9 cellular contexts compared by ENCODE assay signal in the genomic region with DNA sequence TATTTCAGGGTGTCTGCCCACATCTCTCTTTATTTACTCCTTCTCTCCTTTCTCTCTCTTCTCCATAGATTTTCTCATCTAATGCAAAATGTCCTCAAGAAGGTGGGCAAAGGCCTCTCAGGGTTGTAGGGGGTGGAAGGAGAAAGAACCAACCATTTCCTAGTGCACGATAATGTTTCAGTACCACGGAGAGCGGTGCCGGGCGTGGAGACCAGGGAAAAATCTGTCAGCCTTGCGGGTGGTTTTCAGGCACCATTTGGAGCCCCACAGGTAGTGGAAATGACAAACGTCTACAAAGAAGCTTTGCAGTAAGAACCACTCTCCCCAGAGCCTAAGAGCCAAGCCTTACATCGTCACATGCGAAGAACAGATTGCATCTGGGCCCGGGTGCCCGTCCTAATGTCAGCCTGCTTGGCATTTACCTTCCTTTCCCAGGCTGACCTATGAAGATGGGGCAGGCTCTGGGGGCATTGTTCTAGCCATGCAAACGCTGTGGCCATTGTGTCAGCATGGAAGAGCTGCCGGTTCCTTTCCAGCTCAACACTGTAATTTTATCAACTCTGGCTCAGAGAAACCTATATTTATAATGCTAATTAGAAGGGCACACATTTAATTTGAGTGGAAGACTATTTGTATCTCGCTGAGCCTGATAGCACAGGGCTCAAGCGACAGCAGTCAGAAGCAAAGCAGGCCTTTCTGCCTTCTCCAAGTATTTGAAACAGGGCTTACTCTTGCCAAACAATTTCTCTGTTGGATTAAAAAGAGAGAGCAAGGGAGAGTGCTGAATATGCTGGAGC.
DNase-seq lines count a peak whose midpoint lies in the region; ATAC-seq and TF ChIP-seq lines count a peak whose summit lies in the region.
"Had no signal": no experiment of that assay in that cellular context is flagged by ENCODE, and none has a peak within 500 bp of the region (broad histone marks: within the 10 kb centered on the region; RNA-seq: fewer than 3 reads in every experiment).

No MANE protein-coding gene starts in this region.

- no peak overlapping the region for H3K4ac ChIP-seq in H9 (ENCODE audit: low read depth, low read length)

- H3K9me3 ChIP-seq in H9 (ENCODE audit: control insufficient read depth, low read depth, low read length) (no peaks in the 10 kb centered on the region), spleen (no peaks in the 10 kb centered on the region), suprapubic skin (no peaks in the 10 kb centered on the region)

- no peak overlapping the region for H3K18ac ChIP-seq in H9 (ENCODE audit: insufficient read length, low read depth, low read length)

- no peaks in the 10 kb centered on the region for H3K79me2 ChIP-seq in H9 (ENCODE audit: insufficient read depth, low read length)

- H4K5ac ChIP-seq in H9 (ENCODE audit: insufficient read length, low read depth, low read length): no peak overlapping the region

- no peaks in the 10 kb centered on the region for H4K20me1 ChIP-seq in H9 (ENCODE audit: control insufficient read depth, insufficient read depth, insufficient read length)

- H2AFZ ChIP-seq in H9 (ENCODE audit: low read length): no peak overlapping the region

- no peak overlapping the region for H2BK5ac ChIP-seq in H9 (ENCODE audit: insufficient read length, low read length)

- no peak overlapping the region for H2BK20ac ChIP-seq in H9 (ENCODE audit: low read depth, low read length, poor library complexity, severe bottlenecking)

- no CpG with 5 or more reads among the region's 15 CpGs for WGBS in H9 (ENCODE audit: extremely low coverage, insufficient read length, low lambda C conversion rate)
- 61 to 70% (median 63%) methylated on average over 15 of the region's 15 CpGs for WGBS in spleen, 5 donors
- 75% methylated on average over 15 of the region's 15 CpGs for WGBS in suprapubic skin

- intact Hi-C loops in spleen (cut with DNase I; ENCODE audit: low total_unique reads): no loop called here

- no peaks in the 10 kb centered on the region for H3K27me3 ChIP-seq in H9 (ENCODE audit: insufficient read depth, low read length)
- H3K27me3 ChIP-seq in spleen (replicated peaks in 1 of 7): no peaks in the 10 kb centered on the region
- H3K27me3 ChIP-seq in suprapubic skin: no peaks in the 10 kb centered on the region

- H3K4me1 Mint-ChIP-seq in H9 (peaks cover 0 to 7% of the 10 kb centered on the region in 2 experiments; a peak in 3 of 4 replicates), neural crest cell (no peaks in the 10 kb centered on the region)

- H3K23me2 ChIP-seq in H9 (ENCODE audit: insufficient read length, low read depth, low read length, poor library complexity, severe bottlenecking): no peaks in the 10 kb centered on the region

- no peak overlapping the region for H3T11ph ChIP-seq in H9 (ENCODE audit: low read length)

- H2BK120ac ChIP-seq in H9 (ENCODE audit: low read depth, low read length, poor library complexity, severe bottlenecking): no peak overlapping the region

- H3K14ac ChIP-seq in H9 (ENCODE audit: insufficient read depth, low read length): no peak overlapping the region

- no peak overlapping the region for H4K8ac ChIP-seq in H9 (replicated peaks; ENCODE audit: insufficient read length, low read depth, low read length)

- no peak overlapping the region for H3K4me3 ChIP-seq in spleen
- H3K4me3 ChIP-seq in suprapubic skin: no peak overlapping the region

- H3K56ac ChIP-seq in H9 (ENCODE audit: insufficient read length, low read depth, low read length): no peak overlapping the region

- DNase-seq in H9: peak; percentile 49
- peak; percentile 47 to 76 for DNase-seq in NCI-H2081 (lab: John Stamatoyannopoulos, UW)
- peak; percentile 59 for DNase-seq in cerebellar cortex (ENCODE audit: low spot score)
- DNase-seq in neural crest cell (ENCODE audit: low read depth, low spot score): peak; percentile 38
- no peak for DNase-seq in spleen
- DNase-seq in suprapubic skin (ENCODE audit: low spot score in 2 of 2): no peak
- DNase-seq: effector CD8-positive, alpha-beta T cell; kidney glomerular epithelial cell had no signal

- no peaks in the 10 kb centered on the region for H3K36me3 ChIP-seq in spleen
- H3K36me3 ChIP-seq in suprapubic skin: no peaks in the 10 kb centered on the region

- H3K23ac ChIP-seq in H9 (ENCODE audit: insufficient read length, low read depth, low read length): no peak overlapping the region

- no peaks in the 10 kb centered on the region for H3K79me1 ChIP-seq in H9 (ENCODE audit: insufficient read depth, low read depth, low read length, poor library complexity, severe bottlenecking)

- H3K4me1 ChIP-seq in H9 (ENCODE audit: insufficient read depth, low read length): no peaks in the 10 kb centered on the region
- no peaks in the 10 kb centered on the region for H3K4me1 ChIP-seq in spleen
- H3K4me1 ChIP-seq in suprapubic skin: no peaks in the 10 kb centered on the region

- no peaks in the 10 kb centered on the region for H3K27me3 Mint-ChIP-seq in H9 (ENCODE audit: low read depth)
- H3K27me3 Mint-ChIP-seq in neural crest cell (ENCODE audit: low read depth): no peaks in the 10 kb centered on the region

- TF ChIP-seq POLR2A in spleen (IDR thresholded peaks at IDR 0.05): no peak
- TF ChIP-seq POLR2A in suprapubic skin (IDR thresholded peaks at IDR 0.05): no peak

- H3K27ac Mint-ChIP-seq in H9 (no peak overlapping the region), neural crest cell (ENCODE audit: unreplicated experiment) (no peak overlapping the region)

- TF ChIP-seq EP300 in suprapubic skin (IDR thresholded peaks at IDR 0.05): no peak

- H4K91ac ChIP-seq in H9 (ENCODE audit: insufficient read length, low read depth, low read length): no peak overlapping the region

- no peak for TF ChIP-seq CTCF in H9 (conservative IDR thresholded peaks at IDR 0.05)
- no peak for TF ChIP-seq CTCF in neural crest cell (conservative IDR thresholded peaks at IDR 0.05)
- no peak for TF ChIP-seq CTCF in spleen (IDR thresholded peaks at IDR 0.05 in 8 of 11, conservative IDR thresholded peaks at IDR 0.05 in 3 of 11)
- no peak for TF ChIP-seq CTCF in suprapubic skin (IDR thresholded peaks at IDR 0.05)

- no peak for ATAC-seq in GM18517 (IDR thresholded peaks at IDR 0.05; ENCODE audit: unreplicated experiment)

- no peak overlapping the region for H3K4me3 Mint-ChIP-seq in H9
- H3K4me3 Mint-ChIP-seq in neural crest cell: no peak overlapping the region

- H3K36me3 Mint-ChIP-seq in H9 (ENCODE audit: insufficient read depth in 1 of 3, low read depth in 3 of 3) (peaks cover 4 to 12% (median 8%) of the 10 kb centered on the region in 3 experiments; a peak in 6 of 7 replicates), neural crest cell (ENCODE audit: low read depth) (peaks cover 10% of the 10 kb centered on the region)

- H3K4me2 ChIP-seq in H9 (ENCODE audit: insufficient read depth, insufficient read length, low read length): no peak overlapping the region

- no peak overlapping the region for H2BK12ac ChIP-seq in H9 (ENCODE audit: insufficient read length, low read depth, low read length)

- H3K9me3 Mint-ChIP-seq in H9: peaks cover 5 to 10% of the 10 kb centered on the region in 2 experiments
- H3K9me3 Mint-ChIP-seq in neural crest cell: peaks cover 3% of the 10 kb centered on the region

- H2AK5ac ChIP-seq in H9 (ENCODE audit: insufficient read length, low read length): no peak overlapping the region

- no peak overlapping the region for H2BK15ac ChIP-seq in H9 (ENCODE audit: low read depth, low read length)

- H3K9ac ChIP-seq in H9 (ENCODE audit: extremely low read depth, insufficient read length, low read length): no peak overlapping the region

- H3K27ac ChIP-seq in H9 (ENCODE audit: insufficient read length, low read depth, low read length) (no peak overlapping the region), spleen (no peak overlapping the region), suprapubic skin (no peak overlapping the region)

Comparison
In these comparisons a context has a peak if more than half of its experiments do, and no peak if none do; other contexts are left out.
1. DNase-seq: peak in H9 (single experiment), NCI-H2081 (2 of 2), cerebellar cortex (single experiment) and neural crest cell (single experiment); none in spleen (single experiment) and suprapubic skin (0 of 2).